ENCODE assay signal across 8 cellular contexts in genomic region chr11:68459886-68460740, GRCh38.
DNase-seq lines count a peak whose midpoint lies in the region; ATAC-seq and TF ChIP-seq lines count a peak whose summit lies in the region.

No MANE protein-coding gene starts in this region.

- no peak for TF ChIP-seq CTCF in AG10803 (conservative IDR thresholded peaks at IDR 0.05; ENCODE audit: low read length)

- H3K4me3 ChIP-seq in AG10803 (ENCODE audit: low read length), result peak overlapping the region; percentile 88

- peak; percentile 89 for ATAC-seq in GM19043 (IDR thresholded peaks at IDR 0.05; ENCODE audit: low read depth, unreplicated experiment)
- ATAC-seq in HG03354 (IDR thresholded peaks at IDR 0.05; ENCODE audit: poor library complexity, severe bottlenecking, unreplicated experiment), result peak; percentile 83
- ATAC-seq in activated CD4-positive, CD25-positive, alpha-beta regulatory T cell treated with anti-CD3 and anti-CD28 coated beads, Interleukin-2, amount 50 U/mL, for 24 hours, result peak; percentile 91

- DNase-seq in AG10803 (ENCODE audit: low read depth) (peak; percentile 98), NCI-H446 (lab: John Stamatoyannopoulos, UW) (peak; percentile 99), cerebellar cortex (ENCODE audit: low spot score) (peak; percentile 100), islet precursor cell (peak; percentile 99)
- DNase-seq in stimulated activated CD4-positive, alpha-beta T cell treated with anti-CD3 and anti-CD28 coated beads, Interleukin-12 subunit alpha, Interleukin-12 subunit beta, amount 100 ng/mL, for 24 hours (ENCODE audit: low read depth in 2 of 2), result peak; percentile 94 to 97

Comparison
In these comparisons a context has a peak if more than half of its experiments do, and no peak if none do; other contexts are left out.
1. Peak in every context shown above with its lines: DNase-seq, ATAC-seq and H3K4me3 ChIP-seq.